In the genomic region with DNA sequence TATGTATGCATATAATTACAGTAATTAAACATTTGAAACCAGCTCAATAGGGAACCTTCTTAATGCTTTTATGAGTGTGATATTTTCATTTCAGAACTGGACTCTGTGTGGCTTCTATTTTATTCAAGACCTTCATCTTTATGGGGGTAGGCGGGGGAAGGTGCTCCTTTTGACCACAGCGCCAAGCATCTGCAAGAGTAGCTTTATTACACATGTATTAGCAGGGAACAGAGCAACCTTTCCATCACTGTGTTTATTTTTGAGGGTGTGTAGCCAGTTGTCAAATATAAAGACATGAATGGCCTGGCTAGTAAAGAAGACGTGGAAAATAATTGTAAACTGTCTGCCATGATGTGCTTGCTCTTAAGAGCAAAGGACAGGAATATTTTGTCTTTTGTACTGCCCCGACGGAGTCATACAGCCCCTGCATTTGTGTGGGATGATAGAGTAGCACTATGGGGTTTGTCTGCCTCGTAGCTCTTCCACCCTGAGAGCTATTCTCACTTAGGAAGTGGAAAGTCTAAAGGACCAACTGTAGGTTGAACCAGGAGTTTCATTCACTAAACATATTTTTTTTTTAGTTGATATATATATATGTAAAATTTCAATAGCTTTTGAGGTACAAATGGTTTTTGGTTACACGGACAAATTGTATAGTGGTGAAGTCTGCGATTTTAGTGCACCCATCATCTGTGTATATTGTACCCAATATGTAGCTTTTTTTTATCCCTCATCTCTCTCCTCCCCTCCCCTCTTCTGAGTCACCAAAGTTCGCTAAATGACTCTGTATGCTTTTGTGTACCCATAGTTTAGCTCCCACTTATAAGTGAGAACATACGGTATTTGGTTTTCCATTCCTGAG, we compare ENCODE assay signal across 10 cellular contexts.
DNase-seq lines count a peak whose midpoint lies in the region; ATAC-seq and TF ChIP-seq lines count a peak whose summit lies in the region.
"Had no signal": no experiment of that assay in that cellular context is flagged by ENCODE, and none has a peak within 500 bp of the region (broad histone marks: within the 10 kb centered on the region; RNA-seq: fewer than 3 reads in every experiment).

No MANE protein-coding gene starts in this region.

- no peaks in the 10 kb centered on the region for H3K36me3 ChIP-seq in KMS-11 (ENCODE audit: insufficient read depth)
- H3K36me3 ChIP-seq: heart left ventricle, tibial artery had no signal

- no peaks in the 10 kb centered on the region for H3K27me3 ChIP-seq in KMS-11 (ENCODE audit: insufficient read depth, low read depth)
- H3K27me3 ChIP-seq: heart left ventricle, tibial artery had no signal

- H3K4me1 Mint-ChIP-seq in activated T-cell treated with anti-CD3 and anti-CD28 coated beads, Interleukin-2, amount 50 U/mL, for 72 hours (ENCODE audit: low read depth), result peaks cover 71% of the 10 kb centered on the region
- H3K4me1 Mint-ChIP-seq in nephron progenitor cell, result peaks cover 31% of the 10 kb centered on the region

- H3K27ac ChIP-seq in KMS-11, result peak overlapping the region; percentile 81

- no peaks in the 10 kb centered on the region for H3K27me3 Mint-ChIP-seq in activated T-cell treated with anti-CD3 and anti-CD28 coated beads, Interleukin-2, amount 50 U/mL, for 72 hours (ENCODE audit: low read depth)
- no peaks in the 10 kb centered on the region for H3K27me3 Mint-ChIP-seq in nephron progenitor cell (ENCODE audit: low read depth, poor library complexity)

- H4K20me1 ChIP-seq in KMS-11 (ENCODE audit: insufficient read depth), result no peaks in the 10 kb centered on the region

- peak overlapping the region; percentile 97 for H3K4me2 ChIP-seq in KMS-11

- peak overlapping the region; percentile 57; the same call in 1 of the 2 replicates for H3K9ac ChIP-seq in KMS-11

- H3K36me3 Mint-ChIP-seq in activated T-cell treated with anti-CD3 and anti-CD28 coated beads, Interleukin-2, amount 50 U/mL, for 72 hours (ENCODE audit: insufficient read depth in 2 of 2), result peaks cover 7% of the 10 kb centered on the region in 2 donors
- H3K36me3 Mint-ChIP-seq in nephron progenitor cell (ENCODE audit: low read depth), result peaks cover 13% of the 10 kb centered on the region

- peak; percentile 87 to 88 for ATAC-seq in activated T-cell treated with anti-CD3 and anti-CD28 coated beads, Interleukin-2, amount 50 U/mL, for 72 hours (replicated peaks in 1 of 2)

- peak overlapping the region; percentile 87 for H3K27ac Mint-ChIP-seq in activated T-cell treated with anti-CD3 and anti-CD28 coated beads, Interleukin-2, amount 50 U/mL, for 72 hours
- peak overlapping the region; percentile 44 for H3K27ac Mint-ChIP-seq in nephron progenitor cell

- peak overlapping the region; percentile 41; the same call in 1 of the 2 replicates for H2AFZ ChIP-seq in KMS-11 (ENCODE audit: low read depth)

- H3K79me2 ChIP-seq in KMS-11 (ENCODE audit: insufficient read depth, low read depth), result peaks cover 60% of the 10 kb centered on the region

- H3K9me3 Mint-ChIP-seq in activated T-cell treated with anti-CD3 and anti-CD28 coated beads, Interleukin-2, amount 50 U/mL, for 72 hours, result peaks cover 8 to 10% of the 10 kb centered on the region in 2 donors
- H3K9me3 Mint-ChIP-seq in nephron progenitor cell, result peaks cover 37% of the 10 kb centered on the region

- peak overlapping the region; percentile 77 to 89 for H3K4me3 Mint-ChIP-seq in activated T-cell treated with anti-CD3 and anti-CD28 coated beads, Interleukin-2, amount 50 U/mL, for 72 hours
- H3K4me3 Mint-ChIP-seq in nephron progenitor cell, result no peak overlapping the region

- no peak overlapping the region for H3K4me3 ChIP-seq in KMS-11 (IDR thresholded peaks at IDR 0.05; ENCODE audit: insufficient read depth, low read depth, low read length)
- H3K4me3 ChIP-seq: heart left ventricle, tibial artery had no signal

- DNase-seq in NCI-H1417 (lab: John Stamatoyannopoulos, UW), result peak; percentile 36 to 96 (median 73)
- no peak for DNase-seq in NCI-H1417 treated with DMSO at 0.1 percent for 48 hours (lab: John Stamatoyannopoulos, UW)
- DNase-seq in activated T-cell treated with anti-CD3 and anti-CD28 coated beads, Interleukin-2, amount 50 U/mL, for 72 hours, result peak; percentile 31 to 41
- DNase-seq in nephron progenitor cell, result no peak
- no peak for DNase-seq in cerebellum (ENCODE audit: low spot score)
- DNase-seq in CD1c-positive myeloid dendritic cell (ENCODE audit: extremely low spot score), result no peak
- no peak for DNase-seq in foreskin melanocyte
- DNase-seq: tibial artery had no signal

- H3K4me1 ChIP-seq in KMS-11 (ENCODE audit: low read depth, poor library complexity, severe bottlenecking), result peaks cover 93% of the 10 kb centered on the region

- no peak for TF ChIP-seq CTCF in KMS-11 (conservative IDR thresholded peaks at IDR 0.05; ENCODE audit: low read depth, low read length)
- no peak for TF ChIP-seq CTCF in nephron progenitor cell (IDR thresholded peaks at IDR 0.05)

Comparison
In these comparisons a context has a peak if more than half of its experiments do, and no peak if none do; other contexts are left out.
1. DNase-seq: peak in NCI-H1417 (3 of 3) and activated T-cell treated with anti-CD3 and anti-CD28 coated beads, Interleukin-2, amount 50 U/mL, for 72 hours (2 of 2); none in NCI-H1417 treated with DMSO at 0.1 percent for 48 hours (single experiment), nephron progenitor cell (single experiment), cerebellum (single experiment), CD1c-positive myeloid dendritic cell (single experiment) and foreskin melanocyte (single experiment).